In genomic region chr18:25192065-25192464, GRCh38 we compare ENCODE assay signal across 1 cellular context.
A peak's percentile ranks its signal among the peaks of the same experiment; 100 is the strongest.
TF ChIP-seq lines count a peak whose summit lies in the region.

No MANE protein-coding gene starts in this region.

TF ChIP-seq in GM12878, 131 proteins besides CTCF, POLR2A, EP300 and RAD21 (continued from another document):
- TF ChIP-seq ZNF687 (IDR thresholded peaks at IDR 0.05) (no peak), MTA2 (IDR thresholded peaks at IDR 0.05; ENCODE audit: low read depth) (peak; percentile 64; the same call in 1 of the 2 replicates), IKZF2 (IDR thresholded peaks at IDR 0.05) (0 out of 4 replicates have a peak, but pooled peaks have one; percentile 15 to 17), MEF2B (IDR thresholded peaks at IDR 0.05; ENCODE audit: partially characterized antibody, poor library complexity, severe bottlenecking) (peak; percentile 41), TBL1XR1 (IDR thresholded peaks at IDR 0.05; ENCODE audit: low read depth, low read length) (no peak), MAX (IDR thresholded peaks at IDR 0.05; ENCODE audit: low read depth, low read length) (no peak), NR2C2 (IDR thresholded peaks at IDR 0.05; ENCODE audit: borderline replicate concordance, control insufficient read depth, insufficient read length, low read depth) (no peak), IKZF1 (conservative IDR thresholded peaks at IDR 0.05) (no peak), NFIC (IDR thresholded peaks at IDR 0.05; ENCODE audit: low read depth, low read length) (no peak), IRF5 (IDR thresholded peaks at IDR 0.05; ENCODE audit: borderline replicate concordance) (no peak), IRF4 (IDR thresholded peaks at IDR 0.05; ENCODE audit: low read depth, low read length) (no peak)
